In the genomic region with DNA sequence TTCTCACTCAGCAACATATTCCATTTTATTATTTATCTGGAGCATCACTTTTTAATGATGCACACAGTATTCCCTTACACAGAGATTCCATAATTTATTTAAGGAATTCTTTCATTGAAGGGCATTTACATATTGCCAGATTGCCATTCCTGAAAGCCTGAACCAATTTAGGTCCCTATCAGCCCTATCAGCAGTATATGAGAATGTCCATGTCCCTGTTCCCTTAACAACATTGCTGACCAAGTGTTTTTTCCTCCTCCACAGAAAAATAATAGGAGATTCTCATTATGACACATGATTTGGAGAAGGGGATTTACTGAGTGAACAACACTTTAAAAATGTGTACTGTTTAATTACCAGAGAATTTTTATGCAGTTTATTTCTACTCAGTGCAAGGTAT, we compare ENCODE assay signal across 28 cellular contexts.
"Had no signal": no experiment of that assay in that cellular context is flagged by ENCODE, and none has a peak within 500 bp of the region (broad histone marks: within the 10 kb centered on the region; RNA-seq: fewer than 3 reads in every experiment).

No MANE protein-coding gene starts in this region.

- H3K36me3 ChIP-seq: colonic mucosa, esophagus muscularis mucosa, esophagus squamous epithelium, gastrocnemius medialis, gastroesophageal sphincter, heart left ventricle, heart right ventricle had no signal

- H3K4me2 ChIP-seq: hepatocyte had no signal

- H3K4me3 ChIP-seq: colonic mucosa, coronary artery, dorsolateral prefrontal cortex, esophagus muscularis mucosa, esophagus squamous epithelium, gastrocnemius medialis, gastroesophageal sphincter, heart left ventricle, heart right ventricle, hepatocyte had no signal

- H3K9me3 ChIP-seq: colonic mucosa, esophagus muscularis mucosa, esophagus squamous epithelium, gastrocnemius medialis, gastroesophageal sphincter had no signal

- H3K4me1 ChIP-seq: colonic mucosa, esophagus muscularis mucosa, foreskin keratinocyte, gastrocnemius medialis, gastroesophageal sphincter, heart left ventricle, heart right ventricle had no signal

- DNase-seq: colonic mucosa; cortex of kidney; dermis blood vessel endothelial cell; dorsolateral prefrontal cortex; effector CD4-positive, alpha-beta T cell; effector CD8-positive, alpha-beta T cell; effector memory CD4-positive, alpha-beta T cell; effector memory CD8-positive, alpha-beta T cell; endodermal cell; erythroblast; esophagus squamous epithelium; foreskin fibroblast; foreskin keratinocyte; foreskin melanocyte; gastrocnemius medialis; glutamatergic neuron; head of caudate nucleus; heart left ventricle; heart right ventricle had no signal

- H2AFZ ChIP-seq: hepatocyte had no signal

- H3K27ac ChIP-seq: colonic mucosa, coronary artery, dorsolateral prefrontal cortex, epithelial cell of prostate, esophagus muscularis mucosa, esophagus squamous epithelium, foreskin keratinocyte, gastrocnemius medialis, gastroesophageal sphincter, heart left ventricle, heart right ventricle, hepatocyte had no signal

- H3K79me2 ChIP-seq: hepatocyte had no signal

- FAIRE-seq: endometrium, endothelial cell of umbilical vein, frontal cortex had no signal

- H3K27me3 ChIP-seq: colonic mucosa, esophagus squamous epithelium, gastrocnemius medialis, hepatocyte had no signal

- ATAC-seq: effector memory CD8-positive, alpha-beta T cell; esophagus mucosa; foreskin keratinocyte; gastrocnemius medialis; gastroesophageal sphincter; heart left ventricle; heart right ventricle had no signal
